39 cellular contexts compared by ENCODE assay signal in the genomic region with DNA sequence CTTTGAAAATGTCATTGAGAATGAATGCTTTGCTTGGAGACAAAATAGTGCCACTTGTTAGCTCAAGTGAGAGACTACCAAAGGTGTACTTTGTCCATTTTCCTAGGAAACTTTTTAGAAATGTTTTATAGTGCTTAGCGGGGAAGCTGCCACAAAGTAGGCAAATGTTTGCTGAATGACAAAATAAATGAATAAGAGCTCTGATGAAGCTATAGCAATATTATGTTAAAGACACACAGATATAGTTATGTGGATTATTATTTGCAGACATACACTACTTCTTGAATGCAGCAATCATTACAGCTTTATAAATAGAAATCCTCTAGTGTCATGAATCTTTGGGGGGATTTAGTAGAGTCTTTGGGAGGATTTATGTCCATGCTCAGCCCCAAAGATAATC.
"Had no signal": no experiment of that assay in that cellular context is flagged by ENCODE, and none has a peak within 500 bp of the region (broad histone marks: within the 10 kb centered on the region; RNA-seq: fewer than 3 reads in every experiment).

No MANE protein-coding gene starts in this region.

- H3K36me3 ChIP-seq: adrenal gland, ascending aorta, brain microvascular endothelial cell, breast epithelium, cardiac muscle cell had no signal

- H3K27ac Mint-ChIP-seq: activated naive CD4-positive, alpha-beta T cell treated with anti-CD3 and anti-CD28 coated beads for 36 hours; activated naive CD4-positive, alpha-beta T cell treated with anti-CD3 and anti-CD28 coated beads, Interleukin-2, amount 10 ng/mL, durations not matched to agents 7 days and 5 days; activated naive CD4-positive, alpha-beta T cell treated with anti-CD3 and anti-CD28 coated beads, Interleukin-2, amount 50 U/mL, for 24 hours; activated naive CD4-positive, alpha-beta T cell treated with anti-CD3 and anti-CD28 coated beads, Interleukin-2, amount 50 U/mL, for 72 hours; activated naive CD8-positive, alpha-beta T cell; activated naive CD8-positive, alpha-beta T cell treated with anti-CD3 and anti-CD28 coated beads for 36 hours; activated naive CD8-positive, alpha-beta T cell treated with anti-CD3 and anti-CD28 coated beads, Interleukin-2, amount 10 ng/mL, durations not matched to agents 7 days and 5 days; activated T-cell treated with anti-CD3 and anti-CD28 coated beads, Interleukin-2, amount 50 U/mL, for 24 hours; activated T-cell treated with anti-CD3 and anti-CD28 coated beads, Interleukin-2, amount 50 U/mL, for 72 hours; activated T-helper 1 cell treated with anti-CD3 and anti-CD28 coated beads, Interleukin-12 subunit alpha, Interleukin-12 subunit beta, Interleukin-2, Interleukin-4 antibody, amounts not matched to agents 30 ng/mL and 10 ng/mL and 1 ng/mL, durations not matched to agents 14 hours and 24 hours and 36 hours; activated T-helper 17 cell treated with anti-CD3 and anti-CD28 coated beads, Interleukin-2, amount 50 U/mL, for 72 hours; activated T-helper 2 cell treated with anti-CD3 and anti-CD28 coated beads, Interferon-gamma antibody, Interleukin-2, Interleukin-4, amounts not matched to agents 10 μg/mL and 5 μg/mL and 100 μg/mL, durations not matched to agents 14 hours and 24 hours and 36 hours; brain had no signal

- H3K9me3 Mint-ChIP-seq: activated naive CD4-positive, alpha-beta T cell treated with anti-CD3 and anti-CD28 coated beads for 36 hours; activated naive CD4-positive, alpha-beta T cell treated with anti-CD3 and anti-CD28 coated beads, Interleukin-2, amount 10 ng/mL, durations not matched to agents 7 days and 5 days; activated naive CD8-positive, alpha-beta T cell treated with anti-CD3 and anti-CD28 coated beads, Interleukin-2, amount 10 ng/mL, durations not matched to agents 7 days and 5 days; activated T-cell treated with anti-CD3 and anti-CD28 coated beads, Interleukin-2, amount 50 U/mL, for 24 hours; activated T-cell treated with anti-CD3 and anti-CD28 coated beads, Interleukin-2, amount 50 U/mL, for 72 hours; activated T-helper 1 cell treated with anti-CD3 and anti-CD28 coated beads, Interleukin-12 subunit alpha, Interleukin-12 subunit beta, Interleukin-2, Interleukin-4 antibody, amounts not matched to agents 30 ng/mL and 10 ng/mL and 1 ng/mL, durations not matched to agents 14 hours and 24 hours and 36 hours; activated T-helper 17 cell treated with anti-CD3 and anti-CD28 coated beads, Interleukin-2, amount 50 U/mL, for 72 hours; activated T-helper 2 cell treated with anti-CD3 and anti-CD28 coated beads, Interferon-gamma antibody, Interleukin-2, Interleukin-4, amounts not matched to agents 10 μg/mL and 5 μg/mL and 100 μg/mL, durations not matched to agents 14 hours and 24 hours and 36 hours; brain had no signal

- DNase-seq: activated effector memory CD4-positive, alpha-beta T cell treated with anti-CD3 and anti-CD28 coated beads, Interleukin-2, amount 50 U/mL, for 16 hours; activated effector memory CD4-positive, alpha-beta T cell treated with Interleukin-2 at 50 U/mL for 16 hours; activated gamma-delta T cell; activated gamma-delta T cell treated with Interleukin-2 at 50 U/mL for 16 hours; activated naive CD4-positive, alpha-beta T cell; activated naive CD4-positive, alpha-beta T cell treated with anti-CD3 and anti-CD28 coated beads for 36 hours; activated naive CD4-positive, alpha-beta T cell treated with anti-CD3 and anti-CD28 coated beads, Interleukin-2, amount 10 ng/mL, durations not matched to agents 7 days and 5 days; activated naive CD4-positive, alpha-beta T cell treated with anti-CD3 and anti-CD28 coated beads, Interleukin-2, amount 50 U/mL, for 16 hours; activated naive CD4-positive, alpha-beta T cell treated with Interleukin-2 at 50 U/mL for 16 hours; activated naive CD8-positive, alpha-beta T cell treated with anti-CD3 and anti-CD28 coated beads for 36 hours; activated naive CD8-positive, alpha-beta T cell treated with anti-CD3 and anti-CD28 coated beads, Interleukin-2, amount 10 ng/mL, durations not matched to agents 7 days and 5 days; activated T-cell treated with anti-CD3 and anti-CD28 coated beads, Interleukin-2, amount 50 U/mL, for 1 hour; activated T-cell treated with anti-CD3 and anti-CD28 coated beads, Interleukin-2, amount 50 U/mL, for 24 hours; activated T-cell treated with anti-CD3 and anti-CD28 coated beads, Interleukin-2, amount 50 U/mL, for 4 hours; activated T-cell treated with anti-CD3 and anti-CD28 coated beads, Interleukin-2, amount 50 U/mL, for 48 hours; activated T-cell treated with anti-CD3 and anti-CD28 coated beads, Interleukin-2, amount 50 U/mL, for 72 hours; adrenal gland; amniotic stem cell; amygdala; anterior cingulate cortex; aorta; body of pancreas; brain microvascular endothelial cell; caudate nucleus; central memory CD4-positive, alpha-beta T cell; cerebellar nuclear complex had no signal

- H3K4me3 ChIP-seq: adrenal gland, ascending aorta, body of pancreas, breast epithelium, cardiac muscle cell had no signal

- H3K4me3 Mint-ChIP-seq: activated naive CD4-positive, alpha-beta T cell treated with anti-CD3 and anti-CD28 coated beads for 36 hours; activated naive CD4-positive, alpha-beta T cell treated with anti-CD3 and anti-CD28 coated beads, Interleukin-2, amount 10 ng/mL, durations not matched to agents 7 days and 5 days; activated naive CD4-positive, alpha-beta T cell treated with anti-CD3 and anti-CD28 coated beads, Interleukin-2, amount 50 U/mL, for 24 hours; activated naive CD8-positive, alpha-beta T cell; activated naive CD8-positive, alpha-beta T cell treated with anti-CD3 and anti-CD28 coated beads for 36 hours; activated naive CD8-positive, alpha-beta T cell treated with anti-CD3 and anti-CD28 coated beads, Interleukin-2, amount 10 ng/mL, durations not matched to agents 7 days and 5 days; activated T-cell treated with anti-CD3 and anti-CD28 coated beads, Interleukin-2, amount 50 U/mL, for 24 hours; activated T-cell treated with anti-CD3 and anti-CD28 coated beads, Interleukin-2, amount 50 U/mL, for 4 hours; activated T-cell treated with anti-CD3 and anti-CD28 coated beads, Interleukin-2, amount 50 U/mL, for 72 hours; activated T-helper 1 cell treated with anti-CD3 and anti-CD28 coated beads, Interleukin-12 subunit alpha, Interleukin-12 subunit beta, Interleukin-2, Interleukin-4 antibody, amounts not matched to agents 30 ng/mL and 10 ng/mL and 1 ng/mL, durations not matched to agents 14 hours and 24 hours and 36 hours; activated T-helper 17 cell treated with anti-CD3 and anti-CD28 coated beads, Interleukin-2, amount 50 U/mL, for 72 hours; brain; central memory CD8-positive, alpha-beta T cell had no signal

- FAIRE-seq: astrocyte, bronchial epithelial cell had no signal

- H3K27ac ChIP-seq: adrenal gland, ascending aorta, body of pancreas, brain microvascular endothelial cell, breast epithelium, cardiac muscle cell had no signal

- H3K4me1 Mint-ChIP-seq: activated naive CD4-positive, alpha-beta T cell treated with anti-CD3 and anti-CD28 coated beads, Interleukin-2, amount 10 ng/mL, durations not matched to agents 7 days and 5 days; activated naive CD4-positive, alpha-beta T cell treated with anti-CD3 and anti-CD28 coated beads, Interleukin-2, amount 50 U/mL, for 24 hours; activated naive CD8-positive, alpha-beta T cell treated with anti-CD3 and anti-CD28 coated beads for 36 hours; activated naive CD8-positive, alpha-beta T cell treated with anti-CD3 and anti-CD28 coated beads, Interleukin-2, amount 10 ng/mL, durations not matched to agents 7 days and 5 days; activated T-helper 17 cell treated with anti-CD3 and anti-CD28 coated beads, Interleukin-2, amount 50 U/mL, for 72 hours; central memory CD8-positive, alpha-beta T cell had no signal

- H3K9me3 ChIP-seq: adrenal gland, ascending aorta, body of pancreas, breast epithelium had no signal

- H3K4me1 ChIP-seq: adrenal gland, ascending aorta, body of pancreas, breast epithelium had no signal

- H3K27me3 Mint-ChIP-seq: activated naive CD4-positive, alpha-beta T cell treated with anti-CD3 and anti-CD28 coated beads, Interleukin-2, amount 10 ng/mL, durations not matched to agents 7 days and 5 days; activated naive CD4-positive, alpha-beta T cell treated with anti-CD3 and anti-CD28 coated beads, Interleukin-2, amount 50 U/mL, for 24 hours; activated naive CD8-positive, alpha-beta T cell; activated naive CD8-positive, alpha-beta T cell treated with anti-CD3 and anti-CD28 coated beads for 36 hours; activated naive CD8-positive, alpha-beta T cell treated with anti-CD3 and anti-CD28 coated beads, Interleukin-2, amount 10 ng/mL, durations not matched to agents 7 days and 5 days; activated T-cell treated with anti-CD3 and anti-CD28 coated beads, Interleukin-2, amount 50 U/mL, for 24 hours; activated T-helper 17 cell treated with anti-CD3 and anti-CD28 coated beads, Interleukin-2, amount 50 U/mL, for 72 hours; central memory CD8-positive, alpha-beta T cell had no signal

- H3K36me3 Mint-ChIP-seq: activated naive CD4-positive, alpha-beta T cell treated with anti-CD3 and anti-CD28 coated beads, Interleukin-2, amount 10 ng/mL, durations not matched to agents 7 days and 5 days; activated naive CD4-positive, alpha-beta T cell treated with anti-CD3 and anti-CD28 coated beads, Interleukin-2, amount 50 U/mL, for 24 hours; activated naive CD4-positive, alpha-beta T cell treated with anti-CD3 and anti-CD28 coated beads, Interleukin-2, amount 50 U/mL, for 72 hours; activated naive CD8-positive, alpha-beta T cell; activated naive CD8-positive, alpha-beta T cell treated with anti-CD3 and anti-CD28 coated beads for 36 hours; activated naive CD8-positive, alpha-beta T cell treated with anti-CD3 and anti-CD28 coated beads, Interleukin-2, amount 10 ng/mL, durations not matched to agents 7 days and 5 days; brain had no signal

- ATAC-seq: activated naive CD4-positive, alpha-beta T cell treated with anti-CD3 and anti-CD28 coated beads, Interleukin-2, amount 50 U/mL, for 72 hours; activated T-cell treated with anti-CD3 and anti-CD28 coated beads, Interleukin-2, amount 50 U/mL, for 4 hours; activated T-cell treated with anti-CD3 and anti-CD28 coated beads, Interleukin-2, amount 50 U/mL, for 72 hours; activated T-helper 17 cell treated with anti-CD3 and anti-CD28 coated beads, Interleukin-2, amount 50 U/mL, for 72 hours; body of pancreas had no signal

- H3K27me3 ChIP-seq: adrenal gland, ascending aorta, body of pancreas, brain microvascular endothelial cell, breast epithelium, cardiac muscle cell had no signal
